8 cellular contexts compared by ENCODE assay signal in genomic region chr15:77875066-77875721, GRCh38.
DNase-seq lines count a peak whose midpoint lies in the region; ATAC-seq and TF ChIP-seq lines count a peak whose summit lies in the region.
"Not testable (repeated sequence)": the region's sequence is repeated elsewhere in the genome, so short reads cannot be mapped to it uniquely, and the experiment has no call there.

No MANE protein-coding gene starts in this region.

- POLR2A ChIA-PET in activated CD8-positive, alpha-beta T cell treated with anti-CD3 and anti-CD28 coated beads, Interleukin-2, amount 10 ng/mL, durations not matched to agents 7 days and 5 days (lab: Charles Lee): not testable (repeated sequence)

- not testable (repeated sequence) for H3K9ac ChIP-seq in OCI-LY3 (ENCODE audit: low read length)

- TF ChIP-seq CTCF in OCI-LY3 (IDR thresholded peaks at IDR 0.05; ENCODE audit: low read depth, low read length) (peak; percentile 82), coronary artery (IDR thresholded peaks at IDR 0.05) (peak; percentile 57), prostate gland (IDR thresholded peaks at IDR 0.05) (peak in 3 of 4 experiments; percentile 19 to 32 (median 22)), upper lobe of left lung (IDR thresholded peaks at IDR 0.05) (peak in 3 of 6 experiments; percentile 14 to 58 (median 41))

- H3K27me3 ChIP-seq in OCI-LY3 (ENCODE audit: low read depth, low read length); prostate gland (replicated peaks; ENCODE audit: insufficient read depth); upper lobe of left lung: not testable (repeated sequence)

- not testable (repeated sequence) for H3K4me1 Mint-ChIP-seq in activated CD8-positive, alpha-beta T cell treated with anti-CD3 and anti-CD28 coated beads, Interleukin-2, amount 10 ng/mL, durations not matched to agents 7 days and 5 days (ENCODE audit: low read depth)

- not testable (repeated sequence) for H3K27ac ChIP-seq in OCI-LY3 (ENCODE audit: low read length); prostate gland; upper lobe of left lung
- H3K27ac ChIP-seq in coronary artery: peak overlapping the region; percentile 69 to 88

- not testable (repeated sequence) for H3K4me3 Mint-ChIP-seq in activated CD8-positive, alpha-beta T cell treated with anti-CD3 and anti-CD28 coated beads, Interleukin-2, amount 10 ng/mL, durations not matched to agents 7 days and 5 days

- TF ChIP-seq EP300 in upper lobe of left lung (IDR thresholded peaks at IDR 0.05): not testable (repeated sequence)

- H3K4me3 ChIP-seq in OCI-LY3 (ENCODE audit: low read length); coronary artery; prostate gland; upper lobe of left lung: not testable (repeated sequence)

- intact Hi-C loops in prostate gland (cut with DNase I): not testable (repeated sequence)

- peak; percentile 54 for DNase-seq in ELR (ENCODE audit: low read depth)
- DNase-seq in M059J (ENCODE audit: low read depth): peak; percentile 35
- peak; percentile 59 for DNase-seq in activated CD8-positive, alpha-beta T cell treated with anti-CD3 and anti-CD28 coated beads, Interleukin-2, amount 10 ng/mL, durations not matched to agents 7 days and 5 days
- not testable (repeated sequence) for DNase-seq in coronary artery (ENCODE audit: low spot score); prostate gland (ENCODE audit: low spot score)
- peak; percentile 84 for DNase-seq in iPS-NIHi11 (ENCODE audit: low spot score)
- DNase-seq in upper lobe of left lung: peak; percentile 32 to 57

- H3K79me2 ChIP-seq in OCI-LY3 (ENCODE audit: low read length): not testable (repeated sequence)

- not testable (repeated sequence) for H3K36me3 Mint-ChIP-seq in activated CD8-positive, alpha-beta T cell treated with anti-CD3 and anti-CD28 coated beads, Interleukin-2, amount 10 ng/mL, durations not matched to agents 7 days and 5 days (ENCODE audit: low read depth)

- H3K27me3 Mint-ChIP-seq in activated CD8-positive, alpha-beta T cell treated with anti-CD3 and anti-CD28 coated beads, Interleukin-2, amount 10 ng/mL, durations not matched to agents 7 days and 5 days (ENCODE audit: low read depth): not testable (repeated sequence)

- 39% methylated on average over 11 of the region's 13 CpGs for WGBS in prostate gland
- 58 to 67% methylated on average over 7 to 8 of the region's 13 CpGs for WGBS in upper lobe of left lung, 2 donors

- not testable (repeated sequence) for H3K9me3 ChIP-seq in OCI-LY3 (ENCODE audit: insufficient read depth, low read length); prostate gland; upper lobe of left lung

- TF ChIP-seq POLR2A in prostate gland (IDR thresholded peaks at IDR 0.05); upper lobe of left lung (IDR thresholded peaks at IDR 0.05): not testable (repeated sequence)

- peak overlapping the region; percentile 44 for H3K4me2 ChIP-seq in OCI-LY3 (ENCODE audit: low read length)

- not testable (repeated sequence) for H4K20me1 ChIP-seq in OCI-LY3 (ENCODE audit: insufficient read depth, low read length)

- not testable (repeated sequence) for H3K36me3 ChIP-seq in OCI-LY3 (replicated peaks; ENCODE audit: low read depth, low read length); prostate gland; upper lobe of left lung

- CTCF ChIA-PET in activated CD8-positive, alpha-beta T cell treated with anti-CD3 and anti-CD28 coated beads, Interleukin-2, amount 10 ng/mL, durations not matched to agents 7 days and 5 days (lab: Charles Lee): not testable (repeated sequence)

- H3K27ac Mint-ChIP-seq in activated CD8-positive, alpha-beta T cell treated with anti-CD3 and anti-CD28 coated beads, Interleukin-2, amount 10 ng/mL, durations not matched to agents 7 days and 5 days: not testable (repeated sequence)

- H3K9me3 Mint-ChIP-seq in activated CD8-positive, alpha-beta T cell treated with anti-CD3 and anti-CD28 coated beads, Interleukin-2, amount 10 ng/mL, durations not matched to agents 7 days and 5 days (ENCODE audit: insufficient read depth): not testable (repeated sequence)

- ATAC-seq in activated CD8-positive, alpha-beta T cell treated with anti-CD3 and anti-CD28 coated beads, Interleukin-2, amount 10 ng/mL, durations not matched to agents 7 days and 5 days: not testable (repeated sequence)
- peak in 1 of 2 donors; percentile 26 for ATAC-seq in upper lobe of left lung (ENCODE audit: low FRiP score in 2 of 2)

- peaks cover 39% of the 10 kb centered on the region for H3K4me1 ChIP-seq in OCI-LY3 (ENCODE audit: low read length)
- H3K4me1 ChIP-seq in prostate gland (replicated peaks); upper lobe of left lung: not testable (repeated sequence)

- not testable (repeated sequence) for H2AFZ ChIP-seq in OCI-LY3 (ENCODE audit: low read depth, low read length)
